21 cellular contexts compared by ENCODE assay signal in the genomic region with DNA sequence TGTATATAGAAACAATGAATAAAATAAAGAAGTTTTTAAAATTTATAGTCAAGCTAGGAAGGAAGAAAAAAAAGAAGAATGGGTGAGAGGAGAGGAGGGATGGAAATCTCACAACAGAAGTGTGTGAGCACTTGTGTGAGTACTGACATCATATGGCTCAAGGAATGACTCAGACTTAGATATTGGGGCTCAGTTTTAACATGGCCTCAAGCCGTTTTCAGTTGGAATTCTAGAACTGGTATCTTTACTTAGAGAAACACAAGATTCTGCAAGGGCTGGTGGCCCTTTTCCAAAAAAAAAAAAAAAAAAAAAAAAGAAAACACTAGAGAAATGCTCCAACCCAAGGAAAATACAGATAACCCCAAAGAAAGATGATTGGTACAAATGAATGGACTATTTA.
"Had no signal": no experiment of that assay in that cellular context is flagged by ENCODE, and none has a peak within 500 bp of the region (broad histone marks: within the 10 kb centered on the region; RNA-seq: fewer than 3 reads in every experiment).

No MANE protein-coding gene starts in this region.

- H3K79me2 ChIP-seq: parathyroid adenoma had no signal

- H3K36me3 ChIP-seq: colonic mucosa, prostate gland, transverse colon had no signal

- ATAC-seq: left colon; left ventricle myocardium superior; naive thymus-derived CD4-positive, alpha-beta T cell; sciatic nerve; stimulated activated naive B cell treated with anti-CD40 and anti-IgM and Interleukin-4, amounts not matched to agents 10 μg/mL and 1 μg/mL and 100 μg/mL, for 72 hours; stimulated activated naive CD8-positive, alpha-beta T cell treated with anti-CD3 and anti-CD28 coated beads, Interleukin-15, amount 100 ng/mL, for 72 hours had no signal

- H3K9ac ChIP-seq: parathyroid adenoma had no signal

- H3K27ac ChIP-seq: colonic mucosa, parathyroid adenoma, prostate gland, skin epidermis, testis, transverse colon had no signal

- DNase-seq: cerebellar nuclear complex; colonic mucosa; dermis blood vessel endothelial cell; foreskin fibroblast; immature natural killer cell; left colon; left ventricle myocardium superior; mesendoderm; naive thymus-derived CD4-positive, alpha-beta T cell; nephron progenitor cell; stimulated activated CD4-positive, alpha-beta T cell treated with anti-CD3 and anti-CD28 coated beads, Interleukin-2, amount 100 ng/mL, for 24 hours; stimulated activated CD4-positive, alpha-beta T cell treated with anti-CD3 and anti-CD28 coated beads, Interleukin-4, amount 100 ng/mL, for 4 hours; stimulated activated naive B cell treated with anti-CD40 and anti-IgM and Interleukin-4, amounts not matched to agents 10 μg/mL and 1 μg/mL and 100 μg/mL, for 72 hours; stimulated activated naive CD8-positive, alpha-beta T cell treated with anti-CD3 and anti-CD28 coated beads, Interleukin-15, amount 100 ng/mL, for 72 hours; testis; transverse colon had no signal

- H3K4me1 ChIP-seq: colonic mucosa, parathyroid adenoma, prostate gland, testis, transverse colon had no signal

- H3K4me3 ChIP-seq: colonic mucosa, lung, prostate gland, skin epidermis, testis, transverse colon had no signal

- H3K27me3 ChIP-seq: colonic mucosa, testis, transverse colon had no signal

- H3K9me3 ChIP-seq: colonic mucosa, prostate gland, testis, transverse colon had no signal

- H2AFZ ChIP-seq: parathyroid adenoma had no signal
